In the genomic region with DNA sequence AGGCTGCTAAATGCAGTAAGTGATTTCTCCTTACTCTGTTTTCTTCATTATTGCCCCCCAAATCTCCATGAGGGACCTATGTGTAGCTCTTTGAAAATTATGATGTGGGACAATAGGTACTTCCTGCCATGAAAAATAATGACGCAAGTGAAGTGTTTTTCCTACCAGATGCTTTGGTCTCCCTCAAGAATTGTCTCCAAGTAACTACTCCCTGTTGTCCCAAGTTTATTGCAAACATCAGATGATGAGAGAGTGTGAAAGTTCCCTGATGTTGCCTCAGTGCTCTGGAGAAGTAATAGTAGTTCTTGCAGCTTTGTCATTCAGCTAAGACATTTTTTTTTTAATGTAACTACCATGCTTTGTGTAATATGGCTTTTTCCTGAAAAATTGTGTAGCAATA, we compare ENCODE assay signal across 16 cellular contexts. TPM values are rescaled to one million over a fixed set of nuclear protein-coding genes. Genes with fewer than 3 reads are reported as not detected.
"Had no signal": no experiment of that assay in that cellular context is flagged by ENCODE, and none has a peak within 500 bp of the region (broad histone marks: within the 10 kb centered on the region; RNA-seq: fewer than 3 reads in every experiment).

No MANE protein-coding gene starts in this region.

- H3K27me3 ChIP-seq: foreskin keratinocyte had no signal

- H3K36me3 ChIP-seq: thoracic aorta had no signal

- H3K4me3 ChIP-seq: mucosa of descending colon, psoas muscle, thoracic aorta had no signal

- H3K4me1 ChIP-seq: psoas muscle had no signal

- DNase-seq: amniotic stem cell; cerebellar nuclear complex; endodermal cell; foreskin keratinocyte; kidney glomerular epithelial cell; mammary epithelial cell; mucosa of descending colon; occipital lobe; psoas muscle; stimulated activated CD4-positive, alpha-beta T cell treated with anti-CD3 and anti-CD28 coated beads, Interleukin-4, amount 100 ng/mL, for 4 hours; stimulated activated naive CD8-positive, alpha-beta T cell treated with anti-CD3 and anti-CD28 coated beads, Interleukin-15, amount 100 ng/mL, for 72 hours had no signal

- H3K9me3 ChIP-seq: mucosa of descending colon, psoas muscle, thoracic aorta had no signal

- H3K27ac ChIP-seq: foreskin keratinocyte, psoas muscle, thoracic aorta had no signal

RNA-seq across cellular contexts. Expression of gene CAPNS2, which starts 37.5 kb away (rescaled TPM):
- total RNA-seq: activated naive CD4-positive, alpha-beta T cell treated with anti-CD3 and anti-CD28 coated beads, Interleukin-2, amount 50 U/mL, for 72 hours; activated T-helper 2 cell treated with anti-CD3 and anti-CD28 coated beads, Interferon-gamma antibody, Interleukin-2, Interleukin-4, amounts not matched to agents 10 μg/mL and 5 μg/mL and 100 μg/mL, durations not matched to agents 14 hours and 24 hours and 36 hours; natural killer cell treated with Interleukin-12 subunit alpha and Interleukin-12 subunit beta and Interleukin-15 and Interleukin-18, amount 100 ng/mL, for 72 hours; occipital lobe had no signal

RNA-seq across cellular contexts. Expression of gene MMP2, which starts 50.0 kb away (rescaled TPM):
- total RNA-seq: activated naive CD4-positive, alpha-beta T cell treated with anti-CD3 and anti-CD28 coated beads, Interleukin-2, amount 50 U/mL, for 72 hours; natural killer cell treated with Interleukin-12 subunit alpha and Interleukin-12 subunit beta and Interleukin-15 and Interleukin-18, amount 100 ng/mL, for 72 hours; T-helper 2 cell treated with Interferon-gamma antibody and Interleukin-4, amounts not matched to agents 100 ng/mL and 5 ng/mL, for 36 hours had no signal
